ENCODE assay signal across 14 cellular contexts in genomic region chr11:83047515-83048225, GRCh38. TPM values are rescaled to one million over a fixed set of nuclear protein-coding genes. Genes with fewer than 3 reads are reported as not detected.
DNase-seq lines count a peak whose midpoint lies in the region; ATAC-seq, FAIRE-seq and TF ChIP-seq lines count a peak whose summit lies in the region.
"Had no signal": no experiment of that assay in that cellular context is flagged by ENCODE, and none has a peak within 500 bp of the region (broad histone marks: within the 10 kb centered on the region; RNA-seq: fewer than 3 reads in every experiment).

No MANE protein-coding gene starts in this region.

- no peak overlapping the region for H2AFZ ChIP-seq in OCI-LY1 (ENCODE audit: low read length)

- H3F3A ChIP-seq in OCI-LY1 (ENCODE audit: insufficient read depth, low read length): no peaks in the 10 kb centered on the region

- intact Hi-C loops in heart right ventricle (cut with DNase I) (loop anchor here in 1 of 10 donors (5.0 kb wide), 1 partner anchor 35 kb away; no protein-coding TSS in a partner anchor), left cardiac atrium (cut with DNase I) (no loop called here), uterus (cut with DNase I; ENCODE audit: low total_unique reads) (no loop called here)

- no peak for FAIRE-seq in GM12892 (lab: Jason Lieb, UNC)

- H3K27me3 ChIP-seq in heart right ventricle: no peaks in the 10 kb centered on the region
- no peaks in the 10 kb centered on the region for H3K27me3 ChIP-seq in OCI-LY1 (ENCODE audit: insufficient read depth, low read length)
- H3K27me3 ChIP-seq in layer of hippocampus (ENCODE audit: control insufficient read depth, insufficient read depth, low read length): no peaks in the 10 kb centered on the region
- H3K27me3 ChIP-seq in uterus: no peaks in the 10 kb centered on the region
- H3K27me3 ChIP-seq: esophagus squamous epithelium, SJCRH30 had no signal

- H3K9me2 ChIP-seq in OCI-LY1 (ENCODE audit: low read depth, low read length): no peaks in the 10 kb centered on the region

- H3K4me2 ChIP-seq in OCI-LY1 (ENCODE audit: low read length): peak overlapping the region; percentile 29

- no peak overlapping the region for H3K9ac ChIP-seq in OCI-LY1 (ENCODE audit: low read length)

- H3K79me2 ChIP-seq in OCI-LY1 (ENCODE audit: insufficient read depth, low read length): peaks cover 98% of the 10 kb centered on the region

- H3K27ac ChIP-seq in heart right ventricle: peak overlapping the region in 8 of 10 donors; percentile 5 to 78 (median 58)
- peak overlapping the region; percentile 73 for H3K27ac ChIP-seq in OCI-LY1 (ENCODE audit: low read depth, low read length, poor library complexity, severe bottlenecking)
- peak overlapping the region; percentile 10 for H3K27ac ChIP-seq in layer of hippocampus (ENCODE audit: low read depth, low read length)
- H3K27ac ChIP-seq in uterus: peak overlapping the region; percentile 41 to 72
- H3K27ac ChIP-seq: SJCRH30 had no signal

- ATAC-seq in heart right ventricle (no peak), left cardiac atrium (no peak), HG03565 (IDR thresholded peaks at IDR 0.05; ENCODE audit: unreplicated experiment) (no peak), HG02973 (IDR thresholded peaks at IDR 0.05; ENCODE audit: unreplicated experiment) (no peak)

- no peak for DNase-seq in heart right ventricle
- no peak for DNase-seq in left cardiac atrium
- DNase-seq in uterus: no peak
- no peak for DNase-seq in GM12892 (ENCODE audit: insufficient read length)
- DNase-seq: activated CD4-positive, CD25-positive, alpha-beta regulatory T cell; activated T-cell treated with anti-CD3 and anti-CD28 coated beads, Interleukin-2, amount 50 U/mL, for 48 hours; caudate nucleus; esophagus squamous epithelium; NCI-H1694 treated with DMSO at 0.1 percent for 48 hours; SJCRH30 had no signal

- H3K36me3 ChIP-seq in heart right ventricle (no peaks in the 10 kb centered on the region), OCI-LY1 (ENCODE audit: insufficient read depth, low read length) (peaks cover 25% of the 10 kb centered on the region), uterus (no peaks in the 10 kb centered on the region)
- H3K36me3 ChIP-seq: esophagus squamous epithelium, SJCRH30 had no signal

- TF ChIP-seq POLR2A in uterus (IDR thresholded peaks at IDR 0.05): no peak
- no peak for TF ChIP-seq POLR2A in GM12892 (IDR thresholded peaks at IDR 0.05; ENCODE audit: low read depth, low read length)

- no peak for TF ChIP-seq CTCF in heart right ventricle (IDR thresholded peaks at IDR 0.05)
- TF ChIP-seq CTCF in OCI-LY1 (IDR thresholded peaks at IDR 0.05; ENCODE audit: low read length): no peak
- no peak for TF ChIP-seq CTCF in uterus (IDR thresholded peaks at IDR 0.05)

- WGBS in heart right ventricle, 2 donors: 69 to 73% methylated on average over 4 of the region's 4 CpGs

- no peaks in the 10 kb centered on the region for H4K20me1 ChIP-seq in OCI-LY1 (ENCODE audit: insufficient read depth, low read length)

- H3K4me3 ChIP-seq in heart right ventricle (no peak overlapping the region), OCI-LY1 (ENCODE audit: low read depth, low read length, poor library complexity, severe bottlenecking) (no peak overlapping the region), uterus (no peak overlapping the region)
- H3K4me3 ChIP-seq: esophagus squamous epithelium, SJCRH30 had no signal

- H3K4me1 ChIP-seq in heart right ventricle (peaks cover 3 to 79% (median 53%) of the 10 kb centered on the region in 9 donors), OCI-LY1 (ENCODE audit: insufficient read depth, low read length, severe bottlenecking) (peaks cover 72% of the 10 kb centered on the region), uterus (no peaks in the 10 kb centered on the region)

- H3K9me3 ChIP-seq in heart right ventricle (peaks cover 0 to 8% (median 0%) of the 10 kb centered on the region in 11 donors), OCI-LY1 (ENCODE audit: low read length) (no peaks in the 10 kb centered on the region), uterus (no peaks in the 10 kb centered on the region)
- H3K9me3 ChIP-seq: esophagus squamous epithelium, SJCRH30 had no signal

RNA-seq across cellular contexts. Expression of gene RAB30, which starts 24.0 kb away (rescaled TPM):
- total RNA-seq in heart right ventricle (10 to 100 TPM; 20.2 to 29.4 (median 22.0) TPM), left cardiac atrium (10 to 100 TPM; 17.0 to 24.2 TPM), uterus (100 to 1,000 TPM in 1 of 4 donors, 10 to 100 TPM in 3; 12.4 to 113 (median 48.4) TPM)
- polyA plus RNA-seq in heart right ventricle: 1 to 10 TPM; 2.5 to 5.3 TPM
- 14.6 TPM for polyA plus RNA-seq in GM12892 (2012; ENCODE audit: missing spikeins)

Comparison
In these comparisons a context has a peak if more than half of its experiments do, and no peak if none do; other contexts are left out.
1. H3K27ac ChIP-seq: peak in every context shown above with its lines; median percentile 73 in OCI-LY1; 58 in heart right ventricle; 56 in uterus; 10 in layer of hippocampus.